ENCODE assay signal across 8 cellular contexts in genomic region chr6:18323935-18324707, GRCh38. TPM values are rescaled to one million over a fixed set of nuclear protein-coding genes. Genes with fewer than 3 reads are reported as not detected.
DNase-seq lines count a peak whose midpoint lies in the region; ATAC-seq, FAIRE-seq and TF ChIP-seq lines count a peak whose summit lies in the region.

No MANE protein-coding gene starts in this region.

- H3K9me3 ChIP-seq in neutrophil, result no peaks in the 10 kb centered on the region

- no peaks in the 10 kb centered on the region for H3K27me3 ChIP-seq in neutrophil

- H3K36me3 ChIP-seq in neutrophil, result no peaks in the 10 kb centered on the region

- in situ Hi-C loops in G401 (cut with HindIII; ENCODE audit: low sequenced_read_pairs), result no loop called here

- peak; percentile 55 for DNase-seq in G401 (ENCODE audit: low spot score)
- DNase-seq in H54 (ENCODE audit: insufficient read length, low spot score), result peak; percentile 19
- DNase-seq in NCI-H1417 treated with DMSO at 0.1 percent for 48 hours (lab: John Stamatoyannopoulos, UW), result peak; percentile 4
- peak; percentile 52 for DNase-seq in SW480 (ENCODE audit: low spot score)
- DNase-seq in fibroblast of pulmonary artery (ENCODE audit: low read depth), result peak; percentile 68

- H3K27ac ChIP-seq in neutrophil, result no peak overlapping the region

- peaks cover 18 to 19% of the 10 kb centered on the region in 2 experiments for H3K4me1 ChIP-seq in neutrophil (ENCODE audit: control insufficient read depth in 1 of 2, insufficient read depth in 1 of 2, low read depth in 1 of 2, low read length in 1 of 2)

- TF ChIP-seq CTCF in fibroblast of pulmonary artery (IDR thresholded peaks at IDR 0.05; ENCODE audit: low read length, missing control alignments) (peak; percentile 67), neutrophil (IDR thresholded peaks at IDR 0.05) (peak; percentile 83)

- no peak for ATAC-seq in HG03457 (IDR thresholded peaks at IDR 0.05; ENCODE audit: unreplicated experiment)
- ATAC-seq in HG03139 (IDR thresholded peaks at IDR 0.05; ENCODE audit: unreplicated experiment), result no peak

- H3K4me3 ChIP-seq in fibroblast of pulmonary artery (replicated peaks; ENCODE audit: low read depth, low read length) (no peak overlapping the region), neutrophil (ENCODE audit: low read depth in 1 of 2, low read length in 1 of 2) (no peak overlapping the region)

- no peak for TF ChIP-seq POLR2A in H54 (IDR thresholded peaks at IDR 0.05; ENCODE audit: low read depth, low read length)

- FAIRE-seq in H54 (lab: Jason Lieb, UNC), result peak; percentile 76

RNA-seq across cellular contexts. Expression of gene DEK, which starts 59.8 kb away (rescaled TPM):
- 149 and 223 TPM in 2 replicates for total RNA-seq in G401 (2014; rRNA removed; shearing (Covaris generic))

Comparison
In these comparisons a context has a peak if more than half of its experiments do, and no peak if none do; other contexts are left out.
1. DNase-seq: peak in every context shown above with its lines; median percentile 68 in fibroblast of pulmonary artery; 55 in G401; 52 in SW480; 19 in H54; 4 in NCI-H1417 treated with DMSO at 0.1 percent for 48 hours.